Comparison of ENCODE assay signal across 6 cellular contexts in genomic region chr6:28410767-28411166, GRCh38.
"Had no signal": no experiment of that assay in that cellular context is flagged by ENCODE, and none has a peak within 500 bp of the region (broad histone marks: within the 10 kb centered on the region; RNA-seq: fewer than 3 reads in every experiment).

No MANE protein-coding gene starts in this region.

- DNase-seq: IMR-90, KBM-7, KG1 had no signal

- ATAC-seq: HepG2, K562 had no signal

- FAIRE-seq: HepG2, HTR-8/SVneo, K562 had no signal
